1 cellular context compared by ENCODE assay signal in genomic region chr10:115050375-115050960, GRCh38.
TF ChIP-seq lines count a peak whose summit lies in the region.

No MANE protein-coding gene starts in this region.

TF ChIP-seq in GM23338, 12 proteins besides CTCF, POLR2A, EP300 and RAD21:
- no peak for TF ChIP-seq CREB1 (CRISPR knock-in tag; IDR thresholded peaks at IDR 0.05; ENCODE audit: low read depth)
- TF ChIP-seq POLR2AphosphoS5 (IDR thresholded peaks at IDR 0.05; ENCODE audit: low read depth): no peak
- no peak for TF ChIP-seq NANOG (IDR thresholded peaks at IDR 0.05; ENCODE audit: borderline replicate concordance)
- TF ChIP-seq STAT1 (IDR thresholded peaks at IDR 0.05; ENCODE audit: unreplicated experiment): no peak
- TF ChIP-seq ZNF331 (CRISPR knock-in tag; IDR thresholded peaks at IDR 0.05; ENCODE audit: low read depth): no peak
- no peak for TF ChIP-seq EZH2phosphoT487 (IDR thresholded peaks at IDR 0.05; ENCODE audit: unreplicated experiment)
